In genomic region chr1:88371396-88371795, GRCh38 we compare ENCODE assay signal across 15 cellular contexts.
"Had no signal": no experiment of that assay in that cellular context is flagged by ENCODE, and none has a peak within 500 bp of the region (broad histone marks: within the 10 kb centered on the region; RNA-seq: fewer than 3 reads in every experiment).

No MANE protein-coding gene starts in this region.

- H3K4me3 ChIP-seq: dorsolateral prefrontal cortex, gastroesophageal sphincter, left ventricle myocardium inferior, lower lobe of right lung, ovary, uterus had no signal

- DNase-seq: cortex of kidney; dorsolateral prefrontal cortex; effector CD8-positive, alpha-beta T cell; immature natural killer cell; left cardiac atrium; left ventricle myocardium inferior; lower lobe of right lung; natural killer cell; ovary; right cardiac atrium; small intestine; stimulated activated CD4-positive, alpha-beta T cell treated with anti-CD3 and anti-CD28 coated beads, Interleukin-12 subunit alpha, Interleukin-12 subunit beta, amount 100 ng/mL, for 4 hours; stimulated activated naive CD4-positive, alpha-beta T cell treated with Interleukin-2 at 50 U/mL for 16 hours; uterus had no signal
